ENCODE assay signal across 9 cellular contexts in genomic region chr6:117317261-117317660, GRCh38. TPM values are rescaled to one million over a fixed set of nuclear protein-coding genes. Genes with fewer than 3 reads are reported as not detected.
DNase-seq lines count a peak whose midpoint lies in the region; ATAC-seq and TF ChIP-seq lines count a peak whose summit lies in the region.
"Had no signal": no experiment of that assay in that cellular context is flagged by ENCODE, and none has a peak within 500 bp of the region (broad histone marks: within the 10 kb centered on the region; RNA-seq: fewer than 3 reads in every experiment).

No MANE protein-coding gene starts in this region.

- H2AFZ ChIP-seq in HCT116 (ENCODE audit: low read depth, low read length, poor library complexity, severe bottlenecking), result peak overlapping the region; percentile 28

- H3K4me1 ChIP-seq in HCT116 (ENCODE audit: control insufficient read depth in 1 of 2, insufficient read depth in 2 of 2, low read length in 2 of 2) (no peaks in the 10 kb centered on the region), colonic mucosa (no peaks in the 10 kb centered on the region)
- H3K4me1 ChIP-seq: pancreas had no signal

- TF ChIP-seq CTCF in HCT116 (IDR thresholded peaks at IDR 0.05 in 2 of 3, conservative IDR thresholded peaks at IDR 0.05 in 1 of 3; ENCODE audit: borderline replicate concordance in 1 of 3, insufficient read depth in 1 of 3, low read depth in 2 of 3, low read length in 2 of 3) (peak; percentile 51 to 67 (median 59)), colonic mucosa (IDR thresholded peaks at IDR 0.05) (no peak)

- H3K36me3 Mint-ChIP-seq in activated CD4-positive, alpha-beta T cell treated with anti-CD3 and anti-CD28 coated beads for 36 hours (ENCODE audit: low read depth), result no peaks in the 10 kb centered on the region

- H3K4me3 ChIP-seq in HCT116 (replicated peaks in 1 of 2; ENCODE audit: low read depth in 1 of 2, low read length in 2 of 2) (no peak overlapping the region), colonic mucosa (no peak overlapping the region)
- H3K4me3 ChIP-seq: pancreas had no signal

- BruUV-seq in HCT116 (replicated peaks; lab: Mats Ljungman, UMichigan), result no TSS peak

- H3K4me1 Mint-ChIP-seq in activated CD4-positive, alpha-beta T cell treated with anti-CD3 and anti-CD28 coated beads for 36 hours, result no peaks in the 10 kb centered on the region
- H3K4me1 Mint-ChIP-seq in stimulated activated naive CD8-positive, alpha-beta T cell treated with anti-CD3 and anti-CD28 coated beads, Interleukin-15, amount 100 ng/mL, for 72 hours, result no peaks in the 10 kb centered on the region

- TF ChIP-seq RAD21 in HCT116 (IDR thresholded peaks at IDR 0.05; ENCODE audit: low read depth), result peak; percentile 76

- H3K4me2 ChIP-seq in HCT116 (ENCODE audit: low read length), result no peak overlapping the region

- peak; percentile 78 for ATAC-seq in HCT116
- ATAC-seq in activated CD4-positive, alpha-beta T cell treated with anti-CD3 and anti-CD28 coated beads for 36 hours, result no peak
- no peak for ATAC-seq in stimulated activated naive CD8-positive, alpha-beta T cell treated with anti-CD3 and anti-CD28 coated beads, Interleukin-15, amount 100 ng/mL, for 72 hours

- H3K36me3 ChIP-seq in HCT116 (ENCODE audit: control insufficient read depth in 1 of 2, insufficient read depth in 2 of 2, low read length in 2 of 2), result no peaks in the 10 kb centered on the region
- no peaks in the 10 kb centered on the region for H3K36me3 ChIP-seq in colonic mucosa
- H3K36me3 ChIP-seq: pancreas had no signal

- CTCF ChIA-PET in HCT116 (lab: Charles Lee), result no interaction called here
- CTCF ChIA-PET in activated CD4-positive, alpha-beta T cell treated with anti-CD3 and anti-CD28 coated beads for 36 hours (lab: Charles Lee), result interaction anchor here (1.0 kb wide), 1 partner anchor 9 kb away, joined by 3 read pairs; no protein-coding TSS in a partner anchor

- H4K20me1 ChIP-seq in HCT116 (ENCODE audit: insufficient read depth), result no peaks in the 10 kb centered on the region

- no peak overlapping the region for H3K4me3 Mint-ChIP-seq in activated CD4-positive, alpha-beta T cell treated with anti-CD3 and anti-CD28 coated beads for 36 hours
- H3K4me3 Mint-ChIP-seq in stimulated activated naive CD8-positive, alpha-beta T cell treated with anti-CD3 and anti-CD28 coated beads, Interleukin-15, amount 100 ng/mL, for 72 hours, result no peak overlapping the region

- TF ChIP-seq POLR2A in HCT116 (IDR thresholded peaks at IDR 0.05; ENCODE audit: borderline replicate concordance, extremely low read depth, insufficient read depth, insufficient read length), result no peak

- no peaks in the 10 kb centered on the region for H3K9me3 Mint-ChIP-seq in activated CD4-positive, alpha-beta T cell treated with anti-CD3 and anti-CD28 coated beads for 36 hours (ENCODE audit: low read depth)
- H3K9me3 Mint-ChIP-seq in stimulated activated naive CD8-positive, alpha-beta T cell treated with anti-CD3 and anti-CD28 coated beads, Interleukin-15, amount 100 ng/mL, for 72 hours, result no peaks in the 10 kb centered on the region

- no peak overlapping the region for H3K27ac ChIP-seq in HCT116 (ENCODE audit: low read depth, low read length)
- no peak overlapping the region for H3K27ac ChIP-seq in colonic mucosa
- H3K27ac ChIP-seq: pancreas had no signal

- H3K27me3 ChIP-seq in HCT116 (ENCODE audit: insufficient read depth, low read length) (no peaks in the 10 kb centered on the region), colonic mucosa (no peaks in the 10 kb centered on the region)
- H3K27me3 ChIP-seq: pancreas had no signal

- peaks cover 13% of the 10 kb centered on the region for H3K27me3 Mint-ChIP-seq in activated CD4-positive, alpha-beta T cell treated with anti-CD3 and anti-CD28 coated beads for 36 hours
- peaks cover 17% of the 10 kb centered on the region for H3K27me3 Mint-ChIP-seq in stimulated activated naive CD8-positive, alpha-beta T cell treated with anti-CD3 and anti-CD28 coated beads, Interleukin-15, amount 100 ng/mL, for 72 hours

- DNase-seq in COR-L47 (lab: John Stamatoyannopoulos, UW) (peak; percentile 3), HCT116 (ENCODE audit: low read depth, low spot score) (peak; percentile 13), RPMI7951 (ENCODE audit: low read depth) (peak; percentile 40), iris pigment epithelial cell (ENCODE audit: low read depth) (peak; percentile 23), colonic mucosa (no peak), NCI-H146 (lab: John Stamatoyannopoulos, UW) (no peak)
- DNase-seq in activated CD4-positive, alpha-beta T cell treated with anti-CD3 and anti-CD28 coated beads for 36 hours, result no peak
- DNase-seq in stimulated activated naive CD8-positive, alpha-beta T cell treated with anti-CD3 and anti-CD28 coated beads, Interleukin-15, amount 100 ng/mL, for 72 hours, result no peak
- DNase-seq: pancreas had no signal

- H3K27ac Mint-ChIP-seq in activated CD4-positive, alpha-beta T cell treated with anti-CD3 and anti-CD28 coated beads for 36 hours, result no peak overlapping the region
- H3K27ac Mint-ChIP-seq in stimulated activated naive CD8-positive, alpha-beta T cell treated with anti-CD3 and anti-CD28 coated beads, Interleukin-15, amount 100 ng/mL, for 72 hours, result no peak overlapping the region

- H3K9me3 ChIP-seq in HCT116 (ENCODE audit: control insufficient read depth in 1 of 2, insufficient read depth in 1 of 2, low read depth in 1 of 2, low read length in 2 of 2), result no peaks in the 10 kb centered on the region
- H3K9me3 ChIP-seq in colonic mucosa, result no peaks in the 10 kb centered on the region
- H3K9me3 ChIP-seq: pancreas had no signal

- RAD21 ChIA-PET in HCT116 (lab: Charles Lee; ENCODE audit: low non-redundant PET in 1 of 2, low total read pairs in 2 of 2, uncharacterized antibody in 2 of 2, unreplicated experiment in 2 of 2), result no interaction called here

- H3K9ac ChIP-seq in HCT116 (ENCODE audit: low read length), result no peak overlapping the region
- H3K9ac ChIP-seq in colonic mucosa (ENCODE audit: low read depth in 2 of 2, low read length in 2 of 2), result no peak overlapping the region

- POLR2A ChIA-PET in HCT116 (lab: Charles Lee), result no interaction called here
- POLR2A ChIA-PET in activated CD4-positive, alpha-beta T cell treated with anti-CD3 and anti-CD28 coated beads for 36 hours (lab: Charles Lee), result no interaction called here

- H3K9me2 ChIP-seq in HCT116 (ENCODE audit: insufficient read depth), result no peaks in the 10 kb centered on the region

- intact Hi-C loops in HCT116 (cut with micrococcal nuclease) (loop anchor here (1.0 to 10.0 kb wide), 2 partner anchors 345 to 432 kb away; no protein-coding TSS in a partner anchor), colonic mucosa (cut with DNase I) (loop anchor here (5.0 kb wide), 1 partner anchor 345 kb away; no protein-coding TSS in a partner anchor)
- intact Hi-C loops in activated CD4-positive, alpha-beta T cell treated with anti-CD3 and anti-CD28 coated beads for 36 hours (cut with DNase I, micrococcal nuclease), result loop anchor here (1.0 to 5.0 kb wide), 3 partner anchors 345 to 535 kb away; no protein-coding TSS in a partner anchor

- H3K79me2 ChIP-seq in HCT116 (ENCODE audit: insufficient read depth, low read length), result no peaks in the 10 kb centered on the region

TF ChIP-seq in HCT116, 20 proteins besides CTCF, POLR2A, EP300 and RAD21:
- TF ChIP-seq EZH2phosphoT487 (IDR thresholded peaks at IDR 0.05; ENCODE audit: borderline replicate concordance) (no peak), ELF1 (IDR thresholded peaks at IDR 0.05; ENCODE audit: borderline replicate concordance, low read depth) (no peak), SRF (IDR thresholded peaks at IDR 0.05; ENCODE audit: low read depth) (no peak), SIN3A (IDR thresholded peaks at IDR 0.05; ENCODE audit: low read depth) (no peak), REST (IDR thresholded peaks at IDR 0.05; ENCODE audit: low read depth) (no peak), YY1 (IDR thresholded peaks at IDR 0.05; ENCODE audit: extremely low read depth, insufficient replicate concordance, low read depth, low read length) (no peak), TCF7L2 (IDR thresholded peaks at IDR 0.05; ENCODE audit: borderline replicate concordance, extremely low read depth, insufficient read depth, insufficient read length) (no peak), FOSL1 (IDR thresholded peaks at IDR 0.05; ENCODE audit: low read depth) (no peak), EGR1 (IDR thresholded peaks at IDR 0.05; ENCODE audit: low read depth) (no peak), POLR2AphosphoS5 (IDR thresholded peaks at IDR 0.05; ENCODE audit: low read depth, low read length) (no peak), ZFX (IDR thresholded peaks at IDR 0.05) (no peak), CBX3 (IDR thresholded peaks at IDR 0.05; ENCODE audit: low read depth) (no peak)
- TF ChIP-seq, protein P1, sequence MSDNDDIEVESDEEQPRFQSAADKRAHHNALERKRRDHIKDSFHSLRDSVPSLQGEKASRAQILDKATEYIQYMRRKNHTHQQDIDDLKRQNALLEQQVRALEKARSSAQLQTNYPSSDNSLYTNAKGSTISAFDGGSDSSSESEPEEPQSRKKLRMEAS (IDR thresholded peaks at IDR 0.05), result no peak

RNA-seq across cellular contexts. Expression of gene VGLL2, which starts 51.9 kb away (rescaled TPM):
- not detected for total RNA-seq in HCT116 (2021; ENCODE audit: unreplicated experiment)
- polyA plus RNA-seq in HCT116 (2012), result not detected in 2 replicates
- total RNA-seq in RPMI7951 (2014; rRNA removed; shearing (Covaris generic)), result not detected in 2 replicates
- total RNA-seq in colonic mucosa, result not detected
- total RNA-seq in activated CD4-positive, alpha-beta T cell treated with anti-CD3 and anti-CD28 coated beads for 36 hours, result not detected
- total RNA-seq: pancreas had no signal
- polyA plus RNA-seq: pancreas had no signal

Comparison
In these comparisons a context has a peak if more than half of its experiments do, and no peak if none do; other contexts are left out.
1. DNase-seq: peak in COR-L47 (single experiment), HCT116 (single experiment), RPMI7951 (single experiment) and iris pigment epithelial cell (single experiment); none in colonic mucosa (single experiment), activated CD4-positive, alpha-beta T cell treated with anti-CD3 and anti-CD28 coated beads for 36 hours (single experiment), NCI-H146 (single experiment) and stimulated activated naive CD8-positive, alpha-beta T cell treated with anti-CD3 and anti-CD28 coated beads, Interleukin-15, amount 100 ng/mL, for 72 hours (0 of 2).